ENCODE assay signal across 23 cellular contexts in genomic region chr11:118000067-118000849, GRCh38. TPM values are rescaled to one million over a fixed set of nuclear protein-coding genes. Genes with fewer than 3 reads are reported as not detected.
DNase-seq lines count a peak whose midpoint lies in the region; ATAC-seq and TF ChIP-seq lines count a peak whose summit lies in the region.
"Had no signal": no experiment of that assay in that cellular context is flagged by ENCODE, and none has a peak within 500 bp of the region (broad histone marks: within the 10 kb centered on the region; RNA-seq: fewer than 3 reads in every experiment).

No MANE protein-coding gene starts in this region.

- H3K36me3 ChIP-seq in effector memory CD4-positive, alpha-beta T cell (ENCODE audit: control insufficient read depth, insufficient read depth, low read length): peaks cover 52% of the 10 kb centered on the region
- H3K36me3 ChIP-seq in uterus: no peaks in the 10 kb centered on the region
- H3K36me3 ChIP-seq: SJSA1 had no signal

- H3K9me3 Mint-ChIP-seq in activated CD8-positive, alpha-beta memory T cell treated with anti-CD3 and anti-CD28 coated beads, Interleukin-2, amount 10 ng/mL, durations not matched to agents 7 days and 5 days (ENCODE audit: low read depth): peaks cover 6% of the 10 kb centered on the region
- peaks cover 4% of the 10 kb centered on the region for H3K9me3 Mint-ChIP-seq in activated B cell treated with CpG ODN at 0.5 μM for 24 hours

- peak overlapping the region; percentile 98 for H3K27ac Mint-ChIP-seq in activated CD8-positive, alpha-beta memory T cell treated with anti-CD3 and anti-CD28 coated beads, Interleukin-2, amount 10 ng/mL, durations not matched to agents 7 days and 5 days
- peak overlapping the region; percentile 98 for H3K27ac Mint-ChIP-seq in activated B cell treated with CpG ODN at 0.5 μM for 24 hours

- POLR2A ChIA-PET in activated B cell treated with CpG ODN at 0.5 μM for 24 hours (lab: Charles Lee): interaction anchor here (0.8 to 41.6 kb wide), 13 partner anchors 5 to 184 kb away, joined by 3 to 1422 read pairs (median 8); partner anchors contain the start of gene IL10RA

- no peak for ATAC-seq in activated CD8-positive, alpha-beta memory T cell treated with anti-CD3 and anti-CD28 coated beads, Interleukin-2, amount 10 ng/mL, durations not matched to agents 7 days and 5 days
- no peak for ATAC-seq in activated B cell treated with CpG ODN at 0.5 μM for 24 hours (ENCODE audit: low read depth)
- ATAC-seq: foreskin keratinocyte, left cardiac atrium, mucosa of descending colon, PC-3 had no signal

- no peak overlapping the region for H3K4me3 Mint-ChIP-seq in activated CD8-positive, alpha-beta memory T cell treated with anti-CD3 and anti-CD28 coated beads, Interleukin-2, amount 10 ng/mL, durations not matched to agents 7 days and 5 days
- no peak overlapping the region for H3K4me3 Mint-ChIP-seq in activated B cell treated with CpG ODN at 0.5 μM for 24 hours

- peaks cover 72% of the 10 kb centered on the region for H3K36me3 Mint-ChIP-seq in activated CD8-positive, alpha-beta memory T cell treated with anti-CD3 and anti-CD28 coated beads, Interleukin-2, amount 10 ng/mL, durations not matched to agents 7 days and 5 days
- peaks cover 73% of the 10 kb centered on the region for H3K36me3 Mint-ChIP-seq in activated B cell treated with CpG ODN at 0.5 μM for 24 hours (ENCODE audit: low read depth)

- intact Hi-C loops in activated B cell treated with CpG ODN at 0.5 μM for 24 hours (cut with micrococcal nuclease) (loop anchor here (5.0 kb wide), 1 partner anchor 768 kb away; the partner anchor contains the start of genes PCSK7 and RNF214), uterus (cut with DNase I; ENCODE audit: low total_unique reads) (no loop called here)

- TF ChIP-seq CTCF in activated B cell treated with CpG ODN at 0.5 μM for 24 hours (IDR thresholded peaks at IDR 0.05): no peak
- no peak for TF ChIP-seq CTCF in uterus (IDR thresholded peaks at IDR 0.05)

- H3K4me1 ChIP-seq in effector memory CD4-positive, alpha-beta T cell (ENCODE audit: control insufficient read depth, insufficient read depth, low read length, poor library complexity, severe bottlenecking): peaks cover 84% of the 10 kb centered on the region
- H3K4me1 ChIP-seq in uterus: no peaks in the 10 kb centered on the region
- H3K4me1 ChIP-seq: foreskin keratinocyte, SJSA1 had no signal

- peak overlapping the region; percentile 74 for H3K27ac ChIP-seq in effector memory CD4-positive, alpha-beta T cell (ENCODE audit: insufficient read depth, low read length, poor library complexity, severe bottlenecking)
- H3K27ac ChIP-seq in uterus: no peak overlapping the region
- H3K27ac ChIP-seq: C4-2B, foreskin keratinocyte, right atrium auricular region, SJSA1 had no signal

- TF ChIP-seq POLR2A in uterus (IDR thresholded peaks at IDR 0.05): no peak

- no peaks in the 10 kb centered on the region for H3K9me3 ChIP-seq in effector memory CD4-positive, alpha-beta T cell (ENCODE audit: control insufficient read depth, low read length)
- H3K9me3 ChIP-seq in uterus: no peaks in the 10 kb centered on the region
- H3K9me3 ChIP-seq: mucosa of descending colon, right atrium auricular region, SJSA1 had no signal

- CTCF ChIA-PET in activated CD8-positive, alpha-beta memory T cell treated with anti-CD3 and anti-CD28 coated beads, Interleukin-2, amount 10 ng/mL, durations not matched to agents 7 days and 5 days (lab: Charles Lee): interaction anchor here (0.9 to 39.2 kb wide), 10 partner anchors 13 to 193 kb away, joined by 3 to 459 read pairs (median 10); partner anchors contain the start of gene IL10RA
- CTCF ChIA-PET in activated B cell treated with CpG ODN at 0.5 μM for 24 hours (lab: Charles Lee): interaction anchor here (0.8 to 6.2 kb wide), 7 partner anchors 11 to 192 kb away, joined by 3 to 40 read pairs (median 7); no protein-coding TSS in a partner anchor

- DNase-seq in activated CD8-positive, alpha-beta memory T cell treated with anti-CD3 and anti-CD28 coated beads, Interleukin-2, amount 10 ng/mL, durations not matched to agents 7 days and 5 days: no peak
- no peak for DNase-seq in activated CD8-positive, alpha-beta memory T cell treated with anti-CD3 and anti-CD28 coated beads, Interleukin-2, amount 50 U/mL, for 4 hours
- no peak for DNase-seq in activated B cell treated with CpG ODN at 0.5 μM for 24 hours
- DNase-seq in effector memory CD4-positive, alpha-beta T cell: no peak
- DNase-seq in stimulated activated CD8-positive, alpha-beta memory T cell treated with anti-CD3 and anti-CD28 coated beads, Interleukin-4, amount 100 ng/mL, for 48 hours: peak; percentile 28
- no peak for DNase-seq in uterus
- DNase-seq in NCI-H2196 (lab: John Stamatoyannopoulos, UW; ENCODE audit: unreplicated experiment): no peak
- no peak for DNase-seq in hepatic stellate cell (ENCODE audit: low spot score)
- DNase-seq: activated naive CD4-positive, alpha-beta T cell; DMS79 treated with DMSO at 0.1 percent for 48 hours; foreskin keratinocyte; left cardiac atrium; NCI-H1436 treated with DMSO at 0.1 percent for 48 hours; NCI-H774; PC-3; stimulated activated CD4-positive, alpha-beta T cell treated with anti-CD3 and anti-CD28 coated beads, Interleukin-15, amount 100 ng/mL, for 24 hours; stimulated activated naive CD4-positive, alpha-beta T cell treated with Interleukin-2 at 50 U/mL for 16 hours; trophoblast cell had no signal

- no peaks in the 10 kb centered on the region for H3K27me3 ChIP-seq in effector memory CD4-positive, alpha-beta T cell (replicated peaks; ENCODE audit: control insufficient read depth, insufficient read depth, low read length, poor library complexity, severe bottlenecking)
- no peaks in the 10 kb centered on the region for H3K27me3 ChIP-seq in uterus
- H3K27me3 ChIP-seq: foreskin keratinocyte, right atrium auricular region, SJSA1 had no signal

- no peaks in the 10 kb centered on the region for H3K27me3 Mint-ChIP-seq in activated CD8-positive, alpha-beta memory T cell treated with anti-CD3 and anti-CD28 coated beads, Interleukin-2, amount 10 ng/mL, durations not matched to agents 7 days and 5 days
- H3K27me3 Mint-ChIP-seq in activated B cell treated with CpG ODN at 0.5 μM for 24 hours: no peaks in the 10 kb centered on the region

- H3K4me3 ChIP-seq in effector memory CD4-positive, alpha-beta T cell (ENCODE audit: insufficient read depth, low read depth, low read length, poor library complexity, severe bottlenecking): no peak overlapping the region
- no peak overlapping the region for H3K4me3 ChIP-seq in uterus
- H3K4me3 ChIP-seq: mucosa of descending colon, right atrium auricular region, SJSA1 had no signal

- H3K4me1 Mint-ChIP-seq in activated CD8-positive, alpha-beta memory T cell treated with anti-CD3 and anti-CD28 coated beads, Interleukin-2, amount 10 ng/mL, durations not matched to agents 7 days and 5 days: peaks cover 99% of the 10 kb centered on the region
- H3K4me1 Mint-ChIP-seq in activated B cell treated with CpG ODN at 0.5 μM for 24 hours: peaks cover 85% of the 10 kb centered on the region

RNA-seq across cellular contexts. Expression of gene IL10RA, which starts 14.1 kb away (rescaled TPM):
- 100 to 1,000 TPM; 247 to 260 TPM for total RNA-seq in activated CD8-positive, alpha-beta memory T cell treated with anti-CD3 and anti-CD28 coated beads, Interleukin-2, amount 10 ng/mL, durations not matched to agents 7 days and 5 days
- 303 and 350 TPM in 2 replicates for total RNA-seq in activated B cell treated with CpG ODN at 0.5 μM for 24 hours
- 10 to 100 TPM in 3 of 4 donors, 1 to 10 TPM in 1; 6.8 to 45.9 (median 11.1) TPM for total RNA-seq in uterus
- total RNA-seq: MCF 10A, PC-3, SJSA1 had no signal
